In genomic region chr2:100857915-100858314, GRCh38 we compare ENCODE assay signal across 17 cellular contexts. TPM values are rescaled to one million over a fixed set of nuclear protein-coding genes. Genes with fewer than 3 reads are reported as not detected.
DNase-seq lines count a peak whose midpoint lies in the region; ATAC-seq and TF ChIP-seq lines count a peak whose summit lies in the region.
"Had no signal": no experiment of that assay in that cellular context is flagged by ENCODE, and none has a peak within 500 bp of the region (broad histone marks: within the 10 kb centered on the region; RNA-seq: fewer than 3 reads in every experiment).

No MANE protein-coding gene starts in this region.

- DNase-seq in activated T-cell treated with anti-CD3 and anti-CD28 coated beads, Interleukin-2, amount 50 U/mL, for 72 hours, result no peak
- DNase-seq in activated T-cell treated with anti-CD3 and anti-CD28 coated beads, Interleukin-2, amount 50 U/mL, for 48 hours, result no peak
- DNase-seq in adipocyte (ENCODE audit: low read depth) (peak; percentile 81), fibroblast of mammary gland (ENCODE audit: low read depth) (peak; percentile 85), cerebellar nuclear complex (lab: John Stamatoyannopoulos, UW) (no peak), NCI-H1092 (lab: John Stamatoyannopoulos, UW) (no peak), right lobe of liver (no peak)
- DNase-seq: activated naive CD4-positive, alpha-beta T cell treated with anti-CD3 and anti-CD28 coated beads, Interleukin-2, amount 10 ng/mL, durations not matched to agents 7 days and 5 days; DMS 273 treated with DMSO at 0.1 percent for 48 hours; Karpas-422; NCI-H146; stimulated activated CD4-positive, alpha-beta T cell treated with anti-CD3 and anti-CD28 coated beads, Interleukin-4, amount 100 ng/mL, for 4 hours; upper lobe of left lung had no signal

- H3K9ac ChIP-seq in adipocyte (ENCODE audit: low read length), result peak overlapping the region; percentile 54

- no peaks in the 10 kb centered on the region for H3K9me3 Mint-ChIP-seq in activated T-cell treated with anti-CD3 and anti-CD28 coated beads, Interleukin-2, amount 50 U/mL, for 72 hours
- H3K9me3 Mint-ChIP-seq: activated naive CD4-positive, alpha-beta T cell treated with anti-CD3 and anti-CD28 coated beads, Interleukin-2, amount 10 ng/mL, durations not matched to agents 7 days and 5 days; central memory CD8-positive, alpha-beta T cell had no signal

- H3K9me3 ChIP-seq in adipocyte (ENCODE audit: control insufficient read depth, low read length) (no peaks in the 10 kb centered on the region), right lobe of liver (no peaks in the 10 kb centered on the region)
- H3K9me3 ChIP-seq: esophagus muscularis mucosa, right atrium auricular region, upper lobe of left lung had no signal

- peak; percentile 36 to 46 for ATAC-seq in activated T-cell treated with anti-CD3 and anti-CD28 coated beads, Interleukin-2, amount 50 U/mL, for 72 hours (replicated peaks in 1 of 2)
- ATAC-seq in right lobe of liver (no peak), HG03139 (IDR thresholded peaks at IDR 0.05; ENCODE audit: unreplicated experiment) (no peak)

- H3K36me3 ChIP-seq in adipocyte (ENCODE audit: control insufficient read depth, insufficient read depth, low read length, severe bottlenecking) (no peaks in the 10 kb centered on the region), right lobe of liver (no peaks in the 10 kb centered on the region)
- H3K36me3 ChIP-seq: esophagus muscularis mucosa, right atrium auricular region, upper lobe of left lung had no signal

- H3K4me1 Mint-ChIP-seq in activated T-cell treated with anti-CD3 and anti-CD28 coated beads, Interleukin-2, amount 50 U/mL, for 72 hours (ENCODE audit: low read depth), result no peaks in the 10 kb centered on the region
- H3K4me1 Mint-ChIP-seq: central memory CD8-positive, alpha-beta T cell had no signal

- H3K4me3 ChIP-seq in adipocyte (ENCODE audit: low read length) (no peak overlapping the region), fibroblast of mammary gland (ENCODE audit: control insufficient read depth, low read depth, low read length) (no peak overlapping the region), right lobe of liver (no peak overlapping the region)
- H3K4me3 ChIP-seq: esophagus muscularis mucosa, right atrium auricular region, upper lobe of left lung had no signal

- H3K4me3 Mint-ChIP-seq in activated T-cell treated with anti-CD3 and anti-CD28 coated beads, Interleukin-2, amount 50 U/mL, for 72 hours, result no peak overlapping the region
- H3K4me3 Mint-ChIP-seq: activated naive CD4-positive, alpha-beta T cell treated with anti-CD3 and anti-CD28 coated beads, Interleukin-2, amount 10 ng/mL, durations not matched to agents 7 days and 5 days; central memory CD8-positive, alpha-beta T cell had no signal

- TF ChIP-seq POLR2A in right lobe of liver (IDR thresholded peaks at IDR 0.05), result no peak

- no peaks in the 10 kb centered on the region for H3K27me3 Mint-ChIP-seq in activated T-cell treated with anti-CD3 and anti-CD28 coated beads, Interleukin-2, amount 50 U/mL, for 72 hours (ENCODE audit: low read depth)
- H3K27me3 Mint-ChIP-seq: activated naive CD4-positive, alpha-beta T cell treated with anti-CD3 and anti-CD28 coated beads, Interleukin-2, amount 10 ng/mL, durations not matched to agents 7 days and 5 days had no signal

- intact Hi-C loops in right lobe of liver (cut with DNase I), result no loop called here

- H3K4me1 ChIP-seq in adipocyte (ENCODE audit: control insufficient read depth, insufficient read depth, low read length) (peaks cover 13% of the 10 kb centered on the region), right lobe of liver (peaks cover 0 to 20% (median 5%) of the 10 kb centered on the region in 4 donors)
- H3K4me1 ChIP-seq: upper lobe of left lung had no signal

- no peaks in the 10 kb centered on the region for H3K36me3 Mint-ChIP-seq in activated T-cell treated with anti-CD3 and anti-CD28 coated beads, Interleukin-2, amount 50 U/mL, for 72 hours (ENCODE audit: insufficient read depth in 2 of 2)
- H3K36me3 Mint-ChIP-seq: activated naive CD4-positive, alpha-beta T cell treated with anti-CD3 and anti-CD28 coated beads, Interleukin-2, amount 10 ng/mL, durations not matched to agents 7 days and 5 days had no signal

- no peak overlapping the region for H3K27ac ChIP-seq in right lobe of liver
- H3K27ac ChIP-seq: esophagus muscularis mucosa, upper lobe of left lung had no signal

- H3K27me3 ChIP-seq in adipocyte (replicated peaks; ENCODE audit: control insufficient read depth, insufficient read depth, low read length), result no peaks in the 10 kb centered on the region
- H3K27me3 ChIP-seq in right lobe of liver, result no peaks in the 10 kb centered on the region
- H3K27me3 ChIP-seq: esophagus muscularis mucosa, right atrium auricular region, upper lobe of left lung had no signal

- TF ChIP-seq CTCF in fibroblast of mammary gland (conservative IDR thresholded peaks at IDR 0.05; ENCODE audit: control insufficient read depth, insufficient read depth, low read depth, low read length), result no peak
- TF ChIP-seq CTCF in right lobe of liver (IDR thresholded peaks at IDR 0.05), result no peak

- no peak overlapping the region for H3K27ac Mint-ChIP-seq in activated T-cell treated with anti-CD3 and anti-CD28 coated beads, Interleukin-2, amount 50 U/mL, for 72 hours
- H3K27ac Mint-ChIP-seq: activated naive CD4-positive, alpha-beta T cell treated with anti-CD3 and anti-CD28 coated beads, Interleukin-2, amount 10 ng/mL, durations not matched to agents 7 days and 5 days had no signal

- WGBS in right lobe of liver (ENCODE audit: insufficient coverage, low coverage, low lambda C conversion rate, missing lambda C conversion rate), result 95% methylated on average over 3 of the region's 3 CpGs

RNA-seq across cellular contexts. Expression of gene NPAS2, which starts 38.0 kb away (rescaled TPM):
- 1 to 10 TPM; 4.8 to 8.4 TPM for total RNA-seq in activated T-cell treated with anti-CD3 and anti-CD28 coated beads, Interleukin-2, amount 50 U/mL, for 72 hours
- total RNA-seq in right lobe of liver, result 10 to 100 TPM in 5 of 6 experiments, 1 to 10 TPM in 1; 8.8 to 33.3 (median 24.5) TPM

Comparison
In these comparisons a context has a peak if more than half of its experiments do, and no peak if none do; other contexts are left out.
1. ATAC-seq: peak in activated T-cell treated with anti-CD3 and anti-CD28 coated beads, Interleukin-2, amount 50 U/mL, for 72 hours (2 of 2); none in right lobe of liver (0 of 4) and HG03139 (single experiment).
2. DNase-seq: peak in adipocyte (single experiment) and fibroblast of mammary gland (single experiment); none in activated T-cell treated with anti-CD3 and anti-CD28 coated beads, Interleukin-2, amount 50 U/mL, for 72 hours (0 of 2), activated T-cell treated with anti-CD3 and anti-CD28 coated beads, Interleukin-2, amount 50 U/mL, for 48 hours (0 of 2), cerebellar nuclear complex (0 of 2), NCI-H1092 (single experiment) and right lobe of liver (0 of 3).